Comparison of ENCODE assay signal across 1 cellular context in genomic region chr11:61820174-61820573, GRCh38.
TF ChIP-seq lines count a peak whose summit lies in the region.

No MANE protein-coding gene starts in this region.

TF ChIP-seq in HepG2, 621 proteins besides CTCF, POLR2A, EP300 and RAD21:
- TF ChIP-seq MAFK (conservative IDR thresholded peaks at IDR 0.05 in 1 of 2, IDR thresholded peaks at IDR 0.05 in 1 of 2; ENCODE audit: low read length in 2 of 2) (peak in 1 of 2 experiments; percentile 17; a peak in 1 of 4 replicates), ZBTB3 (CRISPR knock-in tag; IDR thresholded peaks at IDR 0.05; ENCODE audit: borderline replicate concordance, low read depth) (no peak)
TF ChIP-seq in HepG2: peak in this region for 1.
